ENCODE assay signal across 8 cellular contexts in genomic region chr20:35767683-35768402, GRCh38. TPM values are rescaled to one million over a fixed set of nuclear protein-coding genes. Genes with fewer than 3 reads are reported as not detected.
DNase-seq lines count a peak whose midpoint lies in the region; ATAC-seq and TF ChIP-seq lines count a peak whose summit lies in the region.
"Not testable (repeated sequence)": the region's sequence is repeated elsewhere in the genome, so short reads cannot be mapped to it uniquely, and the experiment has no call there.

No MANE protein-coding gene starts in this region.

- H3K14ac ChIP-seq in mesenchymal stem cell (ENCODE audit: low read length in 2 of 2) = peak overlapping the region in 1 of 2 experiments; percentile 26

- peak overlapping the region; percentile 99 for H3K27ac Mint-ChIP-seq in activated T-helper 1 cell treated with anti-CD3 and anti-CD28 coated beads, Interleukin-12 subunit alpha, Interleukin-12 subunit beta, Interleukin-2, Interleukin-4 antibody, amounts not matched to agents 30 ng/mL and 10 ng/mL and 1 ng/mL, durations not matched to agents 14 hours and 24 hours and 36 hours

- H4K91ac ChIP-seq in mesenchymal stem cell (ENCODE audit: low read length) = not testable (repeated sequence)

- H3K4me1 Mint-ChIP-seq in activated T-helper 1 cell treated with anti-CD3 and anti-CD28 coated beads, Interleukin-12 subunit alpha, Interleukin-12 subunit beta, Interleukin-2, Interleukin-4 antibody, amounts not matched to agents 30 ng/mL and 10 ng/mL and 1 ng/mL, durations not matched to agents 14 hours and 24 hours and 36 hours (ENCODE audit: low read depth) = peaks cover 30% of the 10 kb centered on the region

- not testable (repeated sequence) for H3K36me3 Mint-ChIP-seq in activated T-helper 1 cell treated with anti-CD3 and anti-CD28 coated beads, Interleukin-12 subunit alpha, Interleukin-12 subunit beta, Interleukin-2, Interleukin-4 antibody, amounts not matched to agents 30 ng/mL and 10 ng/mL and 1 ng/mL, durations not matched to agents 14 hours and 24 hours and 36 hours (ENCODE audit: low read depth)

- peak overlapping the region; percentile 49 to 90 for H3K4ac ChIP-seq in mesenchymal stem cell (ENCODE audit: low read depth in 1 of 2, low read length in 2 of 2)

- H3K36me3 ChIP-seq in mesenchymal stem cell (ENCODE audit: control insufficient read depth in 1 of 2, insufficient read depth in 2 of 2, low read depth in 1 of 2, low read length in 2 of 2) = not testable (repeated sequence)

- peak overlapping the region in 1 of 2 experiments; percentile 54 for H3K4me3 ChIP-seq in mesenchymal stem cell (ENCODE audit: insufficient read depth in 1 of 2, low read depth in 1 of 2, low read length in 2 of 2)

- peak overlapping the region; percentile 81 for H2BK15ac ChIP-seq in mesenchymal stem cell (ENCODE audit: low read depth, poor library complexity, severe bottlenecking)

- H3K4me2 ChIP-seq in mesenchymal stem cell (ENCODE audit: low read length, poor library complexity, severe bottlenecking) = not testable (repeated sequence)

- H3K4me3 Mint-ChIP-seq in activated T-helper 1 cell treated with anti-CD3 and anti-CD28 coated beads, Interleukin-12 subunit alpha, Interleukin-12 subunit beta, Interleukin-2, Interleukin-4 antibody, amounts not matched to agents 30 ng/mL and 10 ng/mL and 1 ng/mL, durations not matched to agents 14 hours and 24 hours and 36 hours = peak overlapping the region; percentile 83

- intact Hi-C loops in activated T-helper 1 cell treated with anti-CD3 and anti-CD28 coated beads, Interleukin-12 subunit alpha, Interleukin-12 subunit beta, Interleukin-2, Interleukin-4 antibody, amounts not matched to agents 30 ng/mL and 10 ng/mL and 1 ng/mL, durations not matched to agents 14 hours and 24 hours and 36 hours (cut with micrococcal nuclease) = loop anchor here (1.0 kb wide), 1 partner anchor 24 kb away; no protein-coding TSS in a partner anchor

- not testable (repeated sequence) for H3K27me3 ChIP-seq in mesenchymal stem cell (ENCODE audit: control insufficient read depth in 1 of 2, insufficient read depth in 1 of 2, low read length in 2 of 2)

- not testable (repeated sequence) for H3K4me1 ChIP-seq in mesenchymal stem cell (ENCODE audit: control insufficient read depth, insufficient read depth, low read depth, low read length)

- H3K9ac ChIP-seq in mesenchymal stem cell (ENCODE audit: low read length) = peak overlapping the region; percentile 90

- H2BK120ac ChIP-seq in mesenchymal stem cell (ENCODE audit: low read depth, low read length) = peak overlapping the region; percentile 66

- not testable (repeated sequence) for H2BK5ac ChIP-seq in mesenchymal stem cell (ENCODE audit: low read depth, low read length, poor library complexity, severe bottlenecking)

- H3K27ac ChIP-seq in mesenchymal stem cell (ENCODE audit: low read length, poor library complexity, severe bottlenecking) = not testable (repeated sequence)

- H4K8ac ChIP-seq in mesenchymal stem cell (ENCODE audit: low read length) = peak overlapping the region; percentile 54

- H3K27me3 Mint-ChIP-seq in activated T-helper 1 cell treated with anti-CD3 and anti-CD28 coated beads, Interleukin-12 subunit alpha, Interleukin-12 subunit beta, Interleukin-2, Interleukin-4 antibody, amounts not matched to agents 30 ng/mL and 10 ng/mL and 1 ng/mL, durations not matched to agents 14 hours and 24 hours and 36 hours (ENCODE audit: insufficient read depth) = not testable (repeated sequence)

- H3K18ac ChIP-seq in mesenchymal stem cell (ENCODE audit: low read depth in 1 of 2, low read length in 2 of 2) = peak overlapping the region; percentile 43 to 50

- ATAC-seq in HG03175 (IDR thresholded peaks at IDR 0.05; ENCODE audit: unreplicated experiment) = peak; percentile 53

- not testable (repeated sequence) for H3K9me3 ChIP-seq in mesenchymal stem cell (ENCODE audit: control insufficient read depth, low read length)

- not testable (repeated sequence) for H3K23ac ChIP-seq in mesenchymal stem cell (ENCODE audit: low read length in 2 of 2)

- not testable (repeated sequence) for H2AFZ ChIP-seq in mesenchymal stem cell (ENCODE audit: low read depth, low read length)

- peak overlapping the region; percentile 45 to 55 for H2BK12ac ChIP-seq in mesenchymal stem cell (ENCODE audit: low read length in 2 of 2)

- not testable (repeated sequence) for TF ChIP-seq POLR2A in erythroblast (IDR thresholded peaks at IDR 0.05; ENCODE audit: low read length)

- peak; percentile 84 for DNase-seq in Ammon's horn (ENCODE audit: low spot score)
- peak; percentile 78 for DNase-seq in GM19238 (ENCODE audit: insufficient read length, low spot score)
- DNase-seq in SIG-M5 treated with dmso at 0.1 percent for 504 hours (lab: John Stamatoyannopoulos, UW; ENCODE audit: unreplicated experiment) = peak; percentile 87
- DNase-seq in activated T-helper 1 cell treated with anti-CD3 and anti-CD28 coated beads, Interleukin-12 subunit alpha, Interleukin-12 subunit beta, Interleukin-2, Interleukin-4 antibody, amounts not matched to agents 30 ng/mL and 10 ng/mL and 1 ng/mL, durations not matched to agents 14 hours and 24 hours and 36 hours (ENCODE audit: low spot score) = peak; percentile 64
- peak; percentile 19 to 23 for DNase-seq in erythroblast (lab: John Stamatoyannopoulos, UW)
- DNase-seq in mesenchymal stem cell = peak; percentile 75
- peak; percentile 39 to 47 for DNase-seq in stimulated activated CD4-positive, alpha-beta T cell treated with anti-CD3 and anti-CD28 coated beads, Interleukin-2, amount 100 ng/mL, for 48 hours

- H3K9me3 Mint-ChIP-seq in activated T-helper 1 cell treated with anti-CD3 and anti-CD28 coated beads, Interleukin-12 subunit alpha, Interleukin-12 subunit beta, Interleukin-2, Interleukin-4 antibody, amounts not matched to agents 30 ng/mL and 10 ng/mL and 1 ng/mL, durations not matched to agents 14 hours and 24 hours and 36 hours = not testable (repeated sequence)

- 60% methylated on average over 12 of the region's 12 CpGs for WGBS in mesenchymal stem cell

- not testable (repeated sequence) for H3K79me1 ChIP-seq in mesenchymal stem cell (replicated peaks; ENCODE audit: low read length, poor library complexity, severe bottlenecking)

- not testable (repeated sequence) for H2AK5ac ChIP-seq in mesenchymal stem cell (ENCODE audit: low read length, severe bottlenecking)

RNA-seq across cellular contexts. Expression of gene PHF20, which starts 4.0 kb away (rescaled TPM):
- total RNA-seq in activated T-helper 1 cell treated with anti-CD3 and anti-CD28 coated beads, Interleukin-12 subunit alpha, Interleukin-12 subunit beta, Interleukin-2, Interleukin-4 antibody, amounts not matched to agents 30 ng/mL and 10 ng/mL and 1 ng/mL, durations not matched to agents 14 hours and 24 hours and 36 hours = 50.5 and 61.9 TPM in 2 replicates
- polyA plus RNA-seq in mesenchymal stem cell (2013, experiment 1 of 2) = 24.7 TPM
- polyA plus RNA-seq in mesenchymal stem cell (2013, experiment 2 of 2) = 24.0 TPM

RNA-seq across cellular contexts. Expression of gene RBM39, which starts 25.8 kb away (rescaled TPM):
- 349 and 357 TPM in 2 replicates for total RNA-seq in activated T-helper 1 cell treated with anti-CD3 and anti-CD28 coated beads, Interleukin-12 subunit alpha, Interleukin-12 subunit beta, Interleukin-2, Interleukin-4 antibody, amounts not matched to agents 30 ng/mL and 10 ng/mL and 1 ng/mL, durations not matched to agents 14 hours and 24 hours and 36 hours
- 142 TPM for polyA plus RNA-seq in mesenchymal stem cell (2013, experiment 1 of 2)
- 138 TPM for polyA plus RNA-seq in mesenchymal stem cell (2013, experiment 2 of 2)

Comparison
In these comparisons a context has a peak if more than half of its experiments do, and no peak if none do; other contexts are left out.
1. DNase-seq: peak in every context shown above with its lines; median percentile 87 in SIG-M5 treated with dmso at 0.1 percent for 504 hours; 84 in Ammon's horn; 78 in GM19238; 75 in mesenchymal stem cell; 64 in activated T-helper 1 cell treated with anti-CD3 and anti-CD28 coated beads, Interleukin-12 subunit alpha, Interleukin-12 subunit beta, Interleukin-2, Interleukin-4 antibody, amounts not matched to agents 30 ng/mL and 10 ng/mL and 1 ng/mL, durations not matched to agents 14 hours and 24 hours and 36 hours; 43 in stimulated activated CD4-positive, alpha-beta T cell treated with anti-CD3 and anti-CD28 coated beads, Interleukin-2, amount 100 ng/mL, for 48 hours; 21 in erythroblast.